In the genomic region with DNA sequence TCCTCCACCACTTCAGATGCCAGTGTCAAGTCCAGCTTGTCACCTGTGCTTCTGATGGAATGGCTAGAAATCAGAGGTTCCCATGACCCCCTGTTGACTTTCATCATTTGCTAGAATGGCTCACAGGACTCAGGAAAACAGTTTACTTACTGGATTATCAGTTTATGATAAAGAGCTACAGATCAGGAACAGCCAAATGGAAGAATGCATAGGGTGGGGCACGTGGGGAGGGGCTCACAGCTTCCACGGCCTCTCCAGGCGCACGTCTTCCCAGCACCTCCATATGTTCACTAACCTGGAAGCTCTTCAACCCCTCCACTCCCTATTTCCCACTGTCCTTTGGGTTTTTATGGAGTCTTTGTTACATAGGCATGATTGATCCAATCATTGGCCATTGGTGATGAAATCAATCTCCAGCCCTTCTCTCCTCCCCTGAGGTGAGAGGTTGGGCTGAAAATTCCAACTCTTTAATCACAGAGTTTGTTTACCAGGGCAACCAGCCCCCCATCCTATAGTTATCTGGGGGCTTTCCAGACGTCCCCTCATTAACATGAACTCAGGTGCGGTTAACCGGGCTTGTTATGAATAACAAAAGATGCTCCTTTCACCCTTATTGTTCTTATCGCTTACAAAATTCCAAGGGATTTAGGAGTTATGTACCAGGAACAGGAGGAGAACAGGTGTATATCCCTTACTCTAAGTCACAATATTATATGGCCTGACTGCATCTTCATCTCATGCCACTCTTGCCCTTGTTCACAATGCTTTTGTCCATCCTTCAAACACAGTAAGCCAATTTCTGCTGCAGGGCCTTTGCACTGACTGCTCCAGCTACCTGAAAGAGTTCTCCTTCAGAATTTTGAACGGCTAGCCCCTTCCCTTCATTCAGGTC, we compare ENCODE assay signal across 1 cellular context.
TF ChIP-seq lines count a peak whose summit lies in the region.

No MANE protein-coding gene starts in this region.

TF ChIP-seq in GM23338, 12 proteins besides CTCF, POLR2A, EP300 and RAD21:
- no peak for TF ChIP-seq STAT1 (IDR thresholded peaks at IDR 0.05; ENCODE audit: unreplicated experiment)
- TF ChIP-seq, protein P1, sequence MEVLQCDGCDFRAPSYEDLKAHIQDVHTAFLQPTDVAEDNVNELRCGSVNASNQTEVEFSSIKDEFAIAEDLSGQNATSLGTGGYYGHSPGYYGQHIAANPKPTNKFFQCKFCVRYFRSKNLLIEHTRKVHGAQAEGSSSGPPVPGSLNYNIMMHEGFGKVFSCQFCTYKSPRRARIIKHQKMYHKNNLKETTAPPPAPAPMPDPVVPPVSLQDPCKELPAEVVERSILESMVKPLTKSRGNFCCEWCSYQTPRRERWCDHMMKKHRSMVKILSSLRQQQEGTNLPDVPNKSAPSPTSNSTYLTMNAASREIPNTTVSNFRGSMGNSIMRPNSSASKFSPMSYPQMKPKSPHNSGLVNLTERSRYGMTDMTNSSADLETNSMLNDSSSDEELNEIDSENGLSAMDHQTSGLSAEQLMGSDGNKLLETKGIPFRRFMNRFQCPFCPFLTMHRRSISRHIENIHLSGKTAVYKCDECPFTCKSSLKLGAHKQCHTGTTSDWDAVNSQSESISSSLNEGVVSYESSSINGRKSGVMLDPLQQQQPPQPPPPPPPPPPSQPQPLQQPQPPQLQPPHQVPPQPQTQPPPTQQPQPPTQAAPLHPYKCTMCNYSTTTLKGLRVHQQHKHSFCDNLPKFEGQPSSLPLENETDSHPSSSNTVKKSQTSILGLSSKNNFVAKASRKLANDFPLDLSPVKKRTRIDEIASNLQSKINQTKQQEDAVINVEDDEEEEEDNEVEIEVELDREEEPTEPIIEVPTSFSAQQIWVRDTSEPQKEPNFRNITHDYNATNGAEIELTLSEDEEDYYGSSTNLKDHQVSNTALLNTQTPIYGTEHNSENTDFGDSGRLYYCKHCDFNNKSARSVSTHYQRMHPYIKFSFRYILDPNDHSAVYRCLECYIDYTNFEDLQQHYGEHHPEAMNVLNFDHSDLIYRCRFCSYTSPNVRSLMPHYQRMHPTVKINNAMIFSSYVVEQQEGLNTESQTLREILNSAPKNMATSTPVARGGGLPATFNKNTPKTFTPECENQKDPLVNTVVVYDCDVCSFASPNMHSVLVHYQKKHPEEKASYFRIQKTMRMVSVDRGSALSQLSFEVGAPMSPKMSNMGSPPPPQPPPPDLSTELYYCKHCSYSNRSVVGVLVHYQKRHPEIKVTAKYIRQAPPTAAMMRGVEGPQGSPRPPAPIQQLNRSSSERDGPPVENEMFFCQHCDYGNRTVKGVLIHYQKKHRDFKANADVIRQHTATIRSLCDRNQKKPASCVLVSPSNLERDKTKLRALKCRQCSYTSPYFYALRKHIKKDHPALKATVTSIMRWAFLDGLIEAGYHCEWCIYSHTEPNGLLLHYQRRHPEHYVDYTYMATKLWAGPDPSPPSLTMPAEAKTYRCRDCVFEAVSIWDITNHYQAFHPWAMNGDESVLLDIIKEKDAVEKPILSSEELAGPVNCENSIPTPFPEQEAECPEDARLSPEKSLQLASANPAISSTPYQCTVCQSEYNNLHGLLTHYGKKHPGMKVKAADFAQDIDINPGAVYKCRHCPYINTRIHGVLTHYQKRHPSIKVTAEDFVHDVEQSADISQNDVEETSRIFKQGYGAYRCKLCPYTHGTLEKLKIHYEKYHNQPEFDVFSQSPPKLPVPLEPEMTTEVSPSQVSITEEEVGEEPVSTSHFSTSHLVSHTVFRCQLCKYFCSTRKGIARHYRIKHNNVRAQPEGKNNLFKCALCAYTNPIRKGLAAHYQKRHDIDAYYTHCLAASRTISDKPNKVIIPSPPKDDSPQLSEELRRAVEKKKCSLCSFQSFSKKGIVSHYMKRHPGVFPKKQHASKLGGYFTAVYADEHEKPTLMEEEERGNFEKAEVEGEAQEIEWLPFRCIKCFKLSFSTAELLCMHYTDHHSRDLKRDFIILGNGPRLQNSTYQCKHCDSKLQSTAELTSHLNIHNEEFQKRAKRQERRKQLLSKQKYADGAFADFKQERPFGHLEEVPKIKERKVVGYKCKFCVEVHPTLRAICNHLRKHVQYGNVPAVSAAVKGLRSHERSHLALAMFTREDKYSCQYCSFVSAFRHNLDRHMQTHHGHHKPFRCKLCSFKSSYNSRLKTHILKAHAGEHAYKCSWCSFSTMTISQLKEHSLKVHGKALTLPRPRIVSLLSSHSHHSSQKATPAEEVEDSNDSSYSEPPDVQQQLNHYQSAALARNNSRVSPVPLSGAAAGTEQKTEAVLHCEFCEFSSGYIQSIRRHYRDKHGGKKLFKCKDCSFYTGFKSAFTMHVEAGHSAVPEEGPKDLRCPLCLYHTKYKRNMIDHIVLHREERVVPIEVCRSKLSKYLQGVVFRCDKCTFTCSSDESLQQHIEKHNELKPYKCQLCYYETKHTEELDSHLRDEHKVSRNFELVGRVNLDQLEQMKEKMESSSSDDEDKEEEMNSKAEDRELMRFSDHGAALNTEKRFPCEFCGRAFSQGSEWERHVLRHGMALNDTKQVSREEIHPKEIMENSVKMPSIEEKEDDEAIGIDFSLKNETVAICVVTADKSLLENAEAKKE (CRISPR knock-in tag; IDR thresholded peaks at IDR 0.05), result no peak
- TF ChIP-seq NANOG (IDR thresholded peaks at IDR 0.05; ENCODE audit: borderline replicate concordance), result peak; percentile 64; the same call in 1 of the 2 replicates
TF ChIP-seq in GM23338: peak in this region for 1.
